In genomic region chr9:136640176-136641086, GRCh38 we compare ENCODE assay signal across 25 cellular contexts. TPM values are rescaled to one million over a fixed set of nuclear protein-coding genes. Genes with fewer than 3 reads are reported as not detected.
DNase-seq lines count a peak whose midpoint lies in the region; ATAC-seq, FAIRE-seq and TF ChIP-seq lines count a peak whose summit lies in the region.
"Had no signal": no experiment of that assay in that cellular context is flagged by ENCODE, and none has a peak within 500 bp of the region (broad histone marks: within the 10 kb centered on the region; RNA-seq: fewer than 3 reads in every experiment).

No MANE protein-coding gene starts in this region.

- H3K4me1 ChIP-seq in SJCRH30 (peaks cover 24% of the 10 kb centered on the region), HepG2 (ENCODE audit: insufficient read depth, low read length) (peaks cover 22% of the 10 kb centered on the region), gastrocnemius medialis (peaks cover 3 to 9% of the 10 kb centered on the region in 2 donors), transverse colon (peaks cover 3 to 16% (median 9%) of the 10 kb centered on the region in 4 donors)

- H3K27ac ChIP-seq in C4-2B (peak overlapping the region; percentile 18), SJCRH30 (peak overlapping the region; percentile 48), HepG2 (ENCODE audit: extremely low read length, insufficient read depth, low read length) (no peak overlapping the region), gastrocnemius medialis (peak overlapping the region; percentile 3 to 63 (median 48)), transverse colon (no peak overlapping the region)
- H3K27ac ChIP-seq: colonic mucosa, SK-N-MC had no signal

- no peaks in the 10 kb centered on the region for H3K9me3 ChIP-seq in SJCRH30 (replicated peaks)
- H3K9me3 ChIP-seq in HepG2 (ENCODE audit: low read length), result no peaks in the 10 kb centered on the region
- H3K9me3 ChIP-seq in gastrocnemius medialis, result no peaks in the 10 kb centered on the region
- H3K9me3 ChIP-seq in transverse colon, result no peaks in the 10 kb centered on the region
- H3K9me3 ChIP-seq: colonic mucosa had no signal

- H3K4me3 ChIP-seq in SJCRH30, result peak overlapping the region; percentile 44
- no peak overlapping the region for H3K4me3 ChIP-seq in HepG2 (replicated peaks in 1 of 3; ENCODE audit: insufficient read depth in 1 of 3, low read depth in 2 of 3, low read length in 3 of 3)
- peak overlapping the region in 1 of 4 donors; percentile 31 for H3K4me3 ChIP-seq in gastrocnemius medialis
- no peak overlapping the region for H3K4me3 ChIP-seq in transverse colon
- H3K4me3 ChIP-seq: colonic mucosa, SK-N-MC had no signal

- TF ChIP-seq POLR2A in HepG2 (IDR thresholded peaks at IDR 0.05; ENCODE audit: insufficient read depth in 1 of 2, low read depth in 2 of 2, low read length in 2 of 2) (no peak), gastrocnemius medialis (IDR thresholded peaks at IDR 0.05) (no peak), transverse colon (IDR thresholded peaks at IDR 0.05) (no peak)

- peaks cover 10% of the 10 kb centered on the region for H3K27me3 ChIP-seq in SJCRH30
- H3K27me3 ChIP-seq in HepG2 (ENCODE audit: control insufficient read depth in 1 of 2, insufficient read depth in 2 of 2, low read length in 2 of 2), result peaks cover 3 to 45% of the 10 kb centered on the region in 2 experiments
- H3K27me3 ChIP-seq in gastrocnemius medialis, result no peaks in the 10 kb centered on the region
- peaks cover 58% of the 10 kb centered on the region for H3K27me3 ChIP-seq in transverse colon

- WGBS in HepG2 (ENCODE audit: low lambda C conversion rate), result 34% methylated on average over 18 of the region's 31 CpGs
- 51 to 57% methylated on average over 8 to 31 of the region's 31 CpGs for WGBS in transverse colon (ENCODE audit: low coverage in 1 of 2), 2 donors

- H3K9ac ChIP-seq in HepG2 (ENCODE audit: insufficient read depth, low read depth, low read length), result no peak overlapping the region

- peaks cover 20% of the 10 kb centered on the region for H3K27me3 Mint-ChIP-seq in mesothelial cell of epicardium (ENCODE audit: low read depth)

- H3K36me3 Mint-ChIP-seq in mesothelial cell of epicardium, result no peaks in the 10 kb centered on the region
- H3K36me3 Mint-ChIP-seq: activated naive CD8-positive, alpha-beta T cell treated with anti-CD3 and anti-CD28 coated beads for 36 hours had no signal

- no peaks in the 10 kb centered on the region for H3K4me1 Mint-ChIP-seq in mesothelial cell of epicardium
- H3K4me1 Mint-ChIP-seq: activated naive CD8-positive, alpha-beta T cell treated with anti-CD3 and anti-CD28 coated beads for 36 hours had no signal

- no peaks in the 10 kb centered on the region for H3K79me2 ChIP-seq in HepG2 (ENCODE audit: insufficient read depth, low read length)

- POLR2A ChIA-PET in HepG2 (lab: Yijun Ruan, JAX), result no interaction called here

- peaks cover 4% of the 10 kb centered on the region for H3K9me3 Mint-ChIP-seq in mesothelial cell of epicardium
- H3K9me3 Mint-ChIP-seq: activated CD4-positive, alpha-beta memory T cell treated with anti-CD3 and anti-CD28 coated beads, Interleukin-2, amount 10 ng/mL, durations not matched to agents 7 days and 5 days; activated naive CD8-positive, alpha-beta T cell treated with anti-CD3 and anti-CD28 coated beads for 36 hours; activated T-helper 2 cell treated with anti-CD3 and anti-CD28 coated beads, Interferon-gamma antibody, Interleukin-2, Interleukin-4, amounts not matched to agents 10 μg/mL and 5 μg/mL and 100 μg/mL, durations not matched to agents 14 hours and 24 hours and 36 hours; T-helper 1 cell treated with Interleukin-12 subunit alpha and Interleukin-12 subunit beta and Interleukin-4 antibody, amounts not matched to agents 30 μg/mL and 1 μg/mL, for 36 hours had no signal

- H4K20me1 ChIP-seq in HepG2 (ENCODE audit: insufficient read depth, low read length), result no peaks in the 10 kb centered on the region

- no peak for TF ChIP-seq RAD21 in HepG2 (CRISPR knock-in tag; IDR thresholded peaks at IDR 0.05)

- no peaks in the 10 kb centered on the region for H3K36me3 ChIP-seq in SJCRH30
- no peaks in the 10 kb centered on the region for H3K36me3 ChIP-seq in HepG2 (replicated peaks in 1 of 2; ENCODE audit: control insufficient read depth in 1 of 2, insufficient read depth in 2 of 2, low read length in 2 of 2)
- H3K36me3 ChIP-seq in gastrocnemius medialis, result no peaks in the 10 kb centered on the region
- no peaks in the 10 kb centered on the region for H3K36me3 ChIP-seq in transverse colon
- H3K36me3 ChIP-seq: colonic mucosa had no signal

- intact Hi-C loops in HepG2 (cut with micrococcal nuclease; ENCODE audit: unreplicated experiment) (no loop called here), gastrocnemius medialis (cut with DNase I; ENCODE audit: low total_unique reads) (loop anchor here (5.0 kb wide), 1 partner anchor 52 kb away; no protein-coding TSS in a partner anchor), transverse colon (cut with DNase I; ENCODE audit: low total_unique reads) (no loop called here)

- TF ChIP-seq EP300 in HepG2 (IDR thresholded peaks at IDR 0.05; ENCODE audit: low read depth in 2 of 2, low read length in 2 of 2), result no peak
- TF ChIP-seq EP300 in HepG2 (CRISPR knock-in tag; IDR thresholded peaks at IDR 0.05; ENCODE audit: borderline replicate concordance), result no peak
- TF ChIP-seq EP300 in transverse colon (IDR thresholded peaks at IDR 0.05; ENCODE audit: low read depth), result no peak

- no peak overlapping the region for H2AFZ ChIP-seq in HepG2 (ENCODE audit: low read length)

- H3K4me2 ChIP-seq in HepG2 (ENCODE audit: low read depth, low read length), result no peak overlapping the region

- ATAC-seq in HepG2 (no peak), gastrocnemius medialis (peak in 1 of 2 donors; percentile 26), GM18867 (IDR thresholded peaks at IDR 0.05; ENCODE audit: unreplicated experiment) (no peak)
- ATAC-seq: esophagus mucosa had no signal

- no peak overlapping the region for H3K4me3 Mint-ChIP-seq in mesothelial cell of epicardium
- H3K4me3 Mint-ChIP-seq: activated CD4-positive, alpha-beta memory T cell treated with anti-CD3 and anti-CD28 coated beads, Interleukin-2, amount 10 ng/mL, durations not matched to agents 7 days and 5 days; activated naive CD8-positive, alpha-beta T cell treated with anti-CD3 and anti-CD28 coated beads for 36 hours; T-helper 1 cell treated with Interleukin-12 subunit alpha and Interleukin-12 subunit beta and Interleukin-4 antibody, amounts not matched to agents 30 μg/mL and 1 μg/mL, for 36 hours had no signal

- BruUV-seq in HepG2 (replicated peaks; lab: Mats Ljungman, UMichigan), result no TSS peak

- TF ChIP-seq CTCF in C4-2B (conservative IDR thresholded peaks at IDR 0.05) (no peak), HepG2 (CRISPR knock-in tag; IDR thresholded peaks at IDR 0.05) (no peak), gastrocnemius medialis (IDR thresholded peaks at IDR 0.05 in 4 of 5, conservative IDR thresholded peaks at IDR 0.05 in 1 of 5) (no peak), transverse colon (IDR thresholded peaks at IDR 0.05) (no peak), mesothelial cell of epicardium (IDR thresholded peaks at IDR 0.05; ENCODE audit: unreplicated experiment) (no peak)

- in situ Hi-C loops in HepG2 (cut with HindIII; ENCODE audit: extremely low pct_ligation_motif_present, low pct_unique_long_range_greater_than_20kb) (loop anchor here (25.0 kb wide), 1 partner anchor 303 kb away; the partner anchor contains the start of gene GPSM1), gastrocnemius medialis (cut with MboI; ENCODE audit: low sequenced_read_pairs in 4 of 4) (loop anchor here in 1 of 4 donors (25.0 kb wide), 1 partner anchor 153 kb away; the partner anchor contains the start of gene SEC16A), transverse colon (cut with MboI; ENCODE audit: low pct_ligation_motif_present in 1 of 4, low pct_unique_long_range_greater_than_20kb in 1 of 4, low sequenced_read_pairs in 3 of 4) (no loop called here)

- no peak for FAIRE-seq in HepG2 (lab: Jason Lieb, UNC)
- FAIRE-seq: GM18507, HTR-8/SVneo had no signal

- CTCF ChIA-PET in HepG2 (lab: Yijun Ruan, JAX; ENCODE audit: low intra/inter-chr PET ratio, low total read pairs), result no interaction called here

- peak; percentile 85 to 93 for DNase-seq in SJCRH30
- no peak for DNase-seq in HepG2 (ENCODE audit: low spot score)
- no peak for DNase-seq in gastrocnemius medialis
- no peak for DNase-seq in glomerular visceral epithelial cell (ENCODE audit: extremely low spot score)
- DNase-seq in transverse colon, result no peak
- no peak for DNase-seq in mesothelial cell of epicardium (ENCODE audit: low spot score in 2 of 2, unreplicated experiment in 2 of 2)
- DNase-seq: activated CD4-positive, alpha-beta memory T cell treated with anti-CD3 and anti-CD28 coated beads, Interleukin-2, amount 10 ng/mL, durations not matched to agents 7 days and 5 days; activated CD4-positive, alpha-beta T cell treated with anti-CD3 and anti-CD28 coated beads for 1 hour; activated naive CD8-positive, alpha-beta T cell treated with anti-CD3 and anti-CD28 coated beads for 36 hours; colonic mucosa; foreskin melanocyte; HCEC 1CT; NCI-H1417 treated with DMSO at 0.1 percent for 48 hours; NCI-H2081; NCI-H748 treated with DMSO at 0.1 percent for 48 hours; RPMI8226 had no signal

- H3K27ac Mint-ChIP-seq in mesothelial cell of epicardium, result no peak overlapping the region
- H3K27ac Mint-ChIP-seq: activated CD4-positive, alpha-beta memory T cell treated with anti-CD3 and anti-CD28 coated beads, Interleukin-2, amount 10 ng/mL, durations not matched to agents 7 days and 5 days; activated naive CD8-positive, alpha-beta T cell treated with anti-CD3 and anti-CD28 coated beads for 36 hours; activated T-helper 2 cell treated with anti-CD3 and anti-CD28 coated beads, Interferon-gamma antibody, Interleukin-2, Interleukin-4, amounts not matched to agents 10 μg/mL and 5 μg/mL and 100 μg/mL, durations not matched to agents 14 hours and 24 hours and 36 hours; progenitor cell of endocrine pancreas; T-helper 1 cell treated with Interleukin-12 subunit alpha and Interleukin-12 subunit beta and Interleukin-4 antibody, amounts not matched to agents 30 μg/mL and 1 μg/mL, for 36 hours had no signal

RNA-seq across cellular contexts. Expression of gene EGFL7, which starts 22.3 kb away (rescaled TPM):
- total RNA-seq in SJCRH30 (2014; rRNA removed; shearing (Covaris generic)), result 0.71 and 0.81 TPM in 2 replicates
- total RNA-seq in HepG2 (2016; rRNA removed; fragmentation: Illumina TruSeq; extraction: Trizol) (0.20 TPM in 1 of 2 replicates, not detected in the other), gastrocnemius medialis (10 to 100 TPM; 37.4 to 74.7 (median 49.0) TPM), transverse colon (10 to 100 TPM; 12.3 to 64.7 (median 33.6) TPM), mesothelial cell of epicardium (35.6 to 39.3 TPM (median 38.2 TPM) in 3 replicates)
- total RNA-seq in HepG2 (2016; cell fraction: cytosol; rRNA removed; fragmentation: Illumina TruSeq; extraction: Trizol; ENCODE audit: low read depth), result 0.61 and 0.88 TPM in 2 replicates
- total RNA-seq in HepG2 (2016; cell fraction: insoluble cytoplasmic fraction; rRNA removed; fragmentation: Illumina TruSeq; extraction: Trizol), result 0.19 and 0.32 TPM in 2 replicates
- total RNA-seq in HepG2 (2016; cell fraction: membrane; rRNA removed; fragmentation: Illumina TruSeq; extraction: Trizol), result 0.59 and 0.93 TPM in 2 replicates
- total RNA-seq in HepG2 (2016; cell fraction: nucleus; rRNA removed; fragmentation: Illumina TruSeq; extraction: Trizol), result 0.40 TPM in 1 of 2 replicates, not detected in the other
- 5.1 and 10.3 TPM in 2 replicates for polyA plus RNA-seq in HepG2 (2011; rRNA removed)
- polyA plus RNA-seq in HepG2 (2011; cell fraction: cytosol; rRNA removed), result 7.6 and 12.5 TPM in 2 replicates
- 20.6 and 22.6 TPM in 2 replicates for polyA plus RNA-seq in HepG2 (2011; cell fraction: nucleus; rRNA removed)
- polyA plus RNA-seq in HepG2 (2012), result 1.6 and 2.3 TPM in 2 replicates
- 0.54 and 0.89 TPM in 2 replicates for polyA plus RNA-seq in HepG2 (2016; cell fraction: cytosol; fragmentation: Illumina TruSeq; extraction: Trizol; ENCODE audit: low read depth)
- 0.20 and 0.56 TPM in 2 replicates for polyA plus RNA-seq in HepG2 (2016; cell fraction: insoluble cytoplasmic fraction; fragmentation: Illumina TruSeq; extraction: Trizol; ENCODE audit: low read depth)
- 0.68 and 0.72 TPM in 2 replicates for polyA plus RNA-seq in HepG2 (2016; cell fraction: membrane; fragmentation: Illumina TruSeq; extraction: Trizol; ENCODE audit: low read depth)
- not detected in 2 replicates for polyA plus RNA-seq in HepG2 (2016; cell fraction: nucleus; fragmentation: Illumina TruSeq; extraction: Trizol; ENCODE audit: insufficient read depth, low read depth)
- 3.6 and 4.7 TPM in 2 replicates for polyA minus RNA-seq in HepG2 (2011; rRNA and poly(A)+ RNA removed; ENCODE audit: low replicate concordance)
- 3.1 and 3.3 TPM in 2 replicates for polyA minus RNA-seq in HepG2 (2011; cell fraction: cytosol; rRNA and poly(A)+ RNA removed)
- polyA minus RNA-seq in HepG2 (2011; cell fraction: nucleus; rRNA and poly(A)+ RNA removed), result 1.9 and 3.0 TPM in 2 replicates

RNA-seq across cellular contexts. Expression of gene AGPAT2, which starts 46.8 kb away (rescaled TPM):
- total RNA-seq in SJCRH30 (2014; rRNA removed; shearing (Covaris generic)), result 11.2 and 11.8 TPM in 2 replicates
- 2.5 and 3.9 TPM in 2 replicates for total RNA-seq in HepG2 (2016; rRNA removed; fragmentation: Illumina TruSeq; extraction: Trizol)
- 5.2 and 5.9 TPM in 2 replicates for total RNA-seq in HepG2 (2016; cell fraction: cytosol; rRNA removed; fragmentation: Illumina TruSeq; extraction: Trizol; ENCODE audit: low read depth)
- total RNA-seq in HepG2 (2016; cell fraction: insoluble cytoplasmic fraction; rRNA removed; fragmentation: Illumina TruSeq; extraction: Trizol), result 2.1 and 3.5 TPM in 2 replicates
- 6.3 and 6.7 TPM in 2 replicates for total RNA-seq in HepG2 (2016; cell fraction: membrane; rRNA removed; fragmentation: Illumina TruSeq; extraction: Trizol)
- 3.1 and 3.9 TPM in 2 replicates for total RNA-seq in HepG2 (2016; cell fraction: nucleus; rRNA removed; fragmentation: Illumina TruSeq; extraction: Trizol)
- polyA plus RNA-seq in HepG2 (2011; rRNA removed), result 25.8 and 33.0 TPM in 2 replicates
- polyA plus RNA-seq in HepG2 (2011; cell fraction: cytosol; rRNA removed), result 34.1 and 37.6 TPM in 2 replicates
- polyA plus RNA-seq in HepG2 (2011; cell fraction: nucleus; rRNA removed), result 32.1 and 35.6 TPM in 2 replicates
- 9.3 and 10.6 TPM in 2 replicates for polyA plus RNA-seq in HepG2 (2012)
- polyA plus RNA-seq in HepG2 (2016; cell fraction: cytosol; fragmentation: Illumina TruSeq; extraction: Trizol; ENCODE audit: low read depth), result 8.4 and 9.1 TPM in 2 replicates
- 3.6 and 3.8 TPM in 2 replicates for polyA plus RNA-seq in HepG2 (2016; cell fraction: insoluble cytoplasmic fraction; fragmentation: Illumina TruSeq; extraction: Trizol; ENCODE audit: low read depth)
- polyA plus RNA-seq in HepG2 (2016; cell fraction: membrane; fragmentation: Illumina TruSeq; extraction: Trizol; ENCODE audit: low read depth), result 9.7 and 9.8 TPM in 2 replicates
- 8.2 and 8.4 TPM in 2 replicates for polyA plus RNA-seq in HepG2 (2016; cell fraction: nucleus; fragmentation: Illumina TruSeq; extraction: Trizol; ENCODE audit: insufficient read depth, low read depth)
- polyA minus RNA-seq in HepG2 (2011; rRNA and poly(A)+ RNA removed; ENCODE audit: low replicate concordance), result 34.1 and 96.5 TPM in 2 replicates
- polyA minus RNA-seq in HepG2 (2011; cell fraction: cytosol; rRNA and poly(A)+ RNA removed), result 12.3 and 17.9 TPM in 2 replicates
- polyA minus RNA-seq in HepG2 (2011; cell fraction: nucleus; rRNA and poly(A)+ RNA removed), result 6.1 and 6.2 TPM in 2 replicates
- 10 to 100 TPM; 19.0 to 77.4 (median 36.0) TPM for total RNA-seq in gastrocnemius medialis
- 100 to 1,000 TPM; 245 to 441 (median 290) TPM for total RNA-seq in transverse colon
- total RNA-seq in mesothelial cell of epicardium, result 32.8 to 36.1 TPM (median 34.9 TPM) in 3 replicates

Comparison
In these comparisons a context has a peak if more than half of its experiments do, and no peak if none do; other contexts are left out.
1. H3K27ac ChIP-seq: peak in C4-2B (single experiment), SJCRH30 (single experiment) and gastrocnemius medialis (4 of 4); none in HepG2 (single experiment) and transverse colon (0 of 4).
2. DNase-seq: peak in SJCRH30 (2 of 2); none in HepG2 (single experiment), gastrocnemius medialis (0 of 2), glomerular visceral epithelial cell (single experiment), transverse colon (single experiment) and mesothelial cell of epicardium (0 of 2).